ENCODE assay signal across 21 cellular contexts in genomic region chr4:124980276-124980752, GRCh38.
A peak's percentile ranks its signal among the peaks of the same experiment; 100 is the strongest.
DNase-seq lines count a peak whose midpoint lies in the region; ATAC-seq and TF ChIP-seq lines count a peak whose summit lies in the region.
"Had no signal": no experiment of that assay in that cellular context is flagged by ENCODE, and none has a peak within 500 bp of the region (broad histone marks: within the 10 kb centered on the region; RNA-seq: fewer than 3 reads in every experiment).

No MANE protein-coding gene starts in this region.

- no peaks in the 10 kb centered on the region for H3K27me3 ChIP-seq in brain microvascular endothelial cell (replicated peaks)
- H3K27me3 ChIP-seq in mesenchymal stem cell (ENCODE audit: control insufficient read depth in 1 of 2, insufficient read depth in 1 of 2, low read length in 2 of 2), result no peaks in the 10 kb centered on the region
- no peaks in the 10 kb centered on the region for H3K27me3 ChIP-seq in CD8-positive, alpha-beta memory T cell (ENCODE audit: insufficient read depth, low read length, poor library complexity, severe bottlenecking)
- H3K27me3 ChIP-seq: gastroesophageal sphincter, testis had no signal

- CTCF ChIA-PET in CD8-positive, alpha-beta memory T cell (lab: Charles Lee), result no interaction called here

- H2BK15ac ChIP-seq in mesenchymal stem cell (ENCODE audit: low read depth, poor library complexity, severe bottlenecking), result no peak overlapping the region

- H2AFZ ChIP-seq in mesenchymal stem cell (ENCODE audit: low read depth, low read length), result no peak overlapping the region

- DNase-seq in ELR (ENCODE audit: low read depth) (peak; percentile 86), LHCN-M2 (ENCODE audit: low read depth) (peak; percentile 10), brain microvascular endothelial cell (peak; percentile 81), mesenchymal stem cell (peak; percentile 73), NCI-H526 (lab: John Stamatoyannopoulos, UW) (no peak), SHP77 treated with DMSO at 0.1 percent for 48 hours (lab: John Stamatoyannopoulos, UW) (no peak)
- DNase-seq in CD8-positive, alpha-beta memory T cell, result no peak
- DNase-seq: activated B cell treated with CpG ODN at 0.5 μM for 24 hours, Caco-2, endodermal cell, NCI-H1105 treated with DMSO at 0.1 percent for 48 hours, NCI-H2171, posterior cingulate gyrus, Right ventricle myocardium superior, small intestine, T-helper 2 cell, testis had no signal

- H2BK5ac ChIP-seq in mesenchymal stem cell (ENCODE audit: low read depth, low read length, poor library complexity, severe bottlenecking), result no peak overlapping the region

- in situ Hi-C loops in brain microvascular endothelial cell (cut with HindIII; ENCODE audit: low pct_ligation_motif_present, low sequenced_read_pairs), result no loop called here

- no peak overlapping the region for H3K18ac ChIP-seq in mesenchymal stem cell (ENCODE audit: low read depth in 1 of 2, low read length in 2 of 2)

- no peak overlapping the region for H4K91ac ChIP-seq in mesenchymal stem cell (ENCODE audit: low read length)

- no peak overlapping the region for H3K27ac Mint-ChIP-seq in CD8-positive, alpha-beta memory T cell
- H3K27ac Mint-ChIP-seq: activated B cell treated with CpG ODN at 0.5 μM for 24 hours; activated T-helper 17 cell treated with anti-CD3 and anti-CD28 coated beads, Interleukin-2, amount 50 U/mL, for 72 hours; endodermal cell had no signal

- TF ChIP-seq CTCF in brain microvascular endothelial cell (IDR thresholded peaks at IDR 0.05; ENCODE audit: low read depth, low read length, missing control alignments), result no peak

- no peak overlapping the region for H3K23ac ChIP-seq in mesenchymal stem cell (ENCODE audit: low read length in 2 of 2)

- no peaks in the 10 kb centered on the region for H3K36me3 Mint-ChIP-seq in CD8-positive, alpha-beta memory T cell

- no peak for ATAC-seq in HG02763 (IDR thresholded peaks at IDR 0.05; ENCODE audit: unreplicated experiment)
- ATAC-seq: activated T-helper 17 cell treated with anti-CD3 and anti-CD28 coated beads, Interleukin-2, amount 50 U/mL, for 72 hours; gastroesophageal sphincter had no signal

- no peaks in the 10 kb centered on the region for H3K79me1 ChIP-seq in mesenchymal stem cell (replicated peaks; ENCODE audit: low read length, poor library complexity, severe bottlenecking)

- no peak overlapping the region for H2AK5ac ChIP-seq in mesenchymal stem cell (ENCODE audit: low read length, severe bottlenecking)

- POLR2A ChIA-PET in CD8-positive, alpha-beta memory T cell (lab: Charles Lee), result no interaction called here

- H3K4me3 ChIP-seq in brain microvascular endothelial cell (ENCODE audit: low read depth, low read length) (no peak overlapping the region), mesenchymal stem cell (ENCODE audit: insufficient read depth in 1 of 2, low read depth in 1 of 2, low read length in 2 of 2) (no peak overlapping the region)
- H3K4me3 ChIP-seq in CD8-positive, alpha-beta memory T cell (ENCODE audit: low read length), result no peak overlapping the region
- H3K4me3 ChIP-seq: gastroesophageal sphincter, testis had no signal

- 19% methylated on average over 2 of the region's 4 CpGs for WGBS in mesenchymal stem cell

- no peak overlapping the region for H3K4me2 ChIP-seq in mesenchymal stem cell (ENCODE audit: low read length, poor library complexity, severe bottlenecking)

- H3K27me3 Mint-ChIP-seq in CD8-positive, alpha-beta memory T cell, result no peaks in the 10 kb centered on the region
- H3K27me3 Mint-ChIP-seq: activated B cell treated with CpG ODN at 0.5 μM for 24 hours; activated T-helper 17 cell treated with anti-CD3 and anti-CD28 coated beads, Interleukin-2, amount 50 U/mL, for 72 hours had no signal

- H3K27ac ChIP-seq in brain microvascular endothelial cell (peak overlapping the region; percentile 88), mesenchymal stem cell (ENCODE audit: low read length, poor library complexity, severe bottlenecking) (no peak overlapping the region)
- H3K27ac ChIP-seq in CD8-positive, alpha-beta memory T cell (ENCODE audit: low read depth, low read length), result no peak overlapping the region
- H3K27ac ChIP-seq: gastroesophageal sphincter, HL-60, testis had no signal

- no peak overlapping the region for H2BK120ac ChIP-seq in mesenchymal stem cell (ENCODE audit: low read depth, low read length)

- H3K36me3 ChIP-seq in brain microvascular endothelial cell (replicated peaks), result no peaks in the 10 kb centered on the region
- no peaks in the 10 kb centered on the region for H3K36me3 ChIP-seq in mesenchymal stem cell (ENCODE audit: control insufficient read depth in 1 of 2, insufficient read depth in 2 of 2, low read depth in 1 of 2, low read length in 2 of 2)
- H3K36me3 ChIP-seq in CD8-positive, alpha-beta memory T cell (ENCODE audit: insufficient read depth, low read length), result no peaks in the 10 kb centered on the region
- H3K36me3 ChIP-seq: gastroesophageal sphincter had no signal

- H3K9me3 ChIP-seq in mesenchymal stem cell (ENCODE audit: control insufficient read depth, low read length), result no peaks in the 10 kb centered on the region
- H3K9me3 ChIP-seq in CD8-positive, alpha-beta memory T cell (ENCODE audit: low read length), result no peaks in the 10 kb centered on the region
- H3K9me3 ChIP-seq: Caco-2, gastroesophageal sphincter, testis had no signal

- H2BK12ac ChIP-seq in mesenchymal stem cell (ENCODE audit: low read length in 2 of 2), result no peak overlapping the region

- no peak overlapping the region for H3K9ac ChIP-seq in mesenchymal stem cell (ENCODE audit: low read length)

- no peak overlapping the region for H3K4ac ChIP-seq in mesenchymal stem cell (ENCODE audit: low read depth in 1 of 2, low read length in 2 of 2)

- H4K8ac ChIP-seq in mesenchymal stem cell (ENCODE audit: low read length), result no peak overlapping the region

- H3K4me1 Mint-ChIP-seq in CD8-positive, alpha-beta memory T cell, result no peaks in the 10 kb centered on the region
- H3K4me1 Mint-ChIP-seq: activated B cell treated with CpG ODN at 0.5 μM for 24 hours; activated T-helper 17 cell treated with anti-CD3 and anti-CD28 coated beads, Interleukin-2, amount 50 U/mL, for 72 hours had no signal

- no peak overlapping the region for H3K4me3 Mint-ChIP-seq in CD8-positive, alpha-beta memory T cell
- H3K4me3 Mint-ChIP-seq: activated B cell treated with CpG ODN at 0.5 μM for 24 hours; activated T-helper 17 cell treated with anti-CD3 and anti-CD28 coated beads, Interleukin-2, amount 50 U/mL, for 72 hours; endodermal cell had no signal

- peaks cover 0 to 12% (median 2%) of the 10 kb centered on the region in 5 donors for H3K9me3 Mint-ChIP-seq in CD8-positive, alpha-beta memory T cell
- H3K9me3 Mint-ChIP-seq: activated B cell treated with CpG ODN at 0.5 μM for 24 hours, endodermal cell had no signal

- H3K14ac ChIP-seq in mesenchymal stem cell (ENCODE audit: low read length in 2 of 2), result no peak overlapping the region

- H3K4me1 ChIP-seq in mesenchymal stem cell (ENCODE audit: control insufficient read depth, insufficient read depth, low read depth, low read length), result no peaks in the 10 kb centered on the region
- H3K4me1 ChIP-seq in CD8-positive, alpha-beta memory T cell (ENCODE audit: insufficient read depth, low read length), result no peaks in the 10 kb centered on the region
- H3K4me1 ChIP-seq: Caco-2, gastroesophageal sphincter, testis had no signal

Comparison
In these comparisons a context has a peak if more than half of its experiments do, and no peak if none do; other contexts are left out.
1. DNase-seq: peak in ELR (single experiment), LHCN-M2 (single experiment), brain microvascular endothelial cell (single experiment) and mesenchymal stem cell (single experiment); none in NCI-H526 (0 of 2), SHP77 treated with DMSO at 0.1 percent for 48 hours (single experiment) and CD8-positive, alpha-beta memory T cell (0 of 5).